Comparison of ENCODE assay signal across 14 cellular contexts in genomic region chr12:87280893-87281292, GRCh38.
DNase-seq lines count a peak whose midpoint lies in the region; ATAC-seq, FAIRE-seq and TF ChIP-seq lines count a peak whose summit lies in the region.
"Had no signal": no experiment of that assay in that cellular context is flagged by ENCODE, and none has a peak within 500 bp of the region (broad histone marks: within the 10 kb centered on the region; RNA-seq: fewer than 3 reads in every experiment).

No MANE protein-coding gene starts in this region.

- no peak overlapping the region for H4K12ac ChIP-seq in trophoblast cell (ENCODE audit: low read depth, low read length)

- no peak for TF ChIP-seq POLR2A in H54 (IDR thresholded peaks at IDR 0.05; ENCODE audit: low read depth, low read length)

- H2AFZ ChIP-seq in trophoblast cell (ENCODE audit: insufficient read depth, low read length, poor library complexity) = no peak overlapping the region

- WGBS in trophoblast cell (ENCODE audit: extremely low coverage, insufficient coverage, insufficient read length) = no CpG with 5 or more reads among the region's 1 CpG

- H3K27ac ChIP-seq in trophoblast cell (ENCODE audit: low read depth, low read length) = no peak overlapping the region
- H3K27ac ChIP-seq in CD4-positive, alpha-beta T cell (ENCODE audit: low read depth, low read length) = no peak overlapping the region
- H3K27ac ChIP-seq: adrenal gland had no signal

- no peaks in the 10 kb centered on the region for H3K4me1 ChIP-seq in trophoblast cell (ENCODE audit: control insufficient read depth in 1 of 2, insufficient read depth in 2 of 2, low read length in 2 of 2)
- H3K4me1 ChIP-seq: adrenal gland had no signal

- no peaks in the 10 kb centered on the region for H3K79me2 ChIP-seq in trophoblast cell (ENCODE audit: control insufficient read depth, insufficient read depth, low read length, poor library complexity)

- H3K4ac ChIP-seq in trophoblast cell (ENCODE audit: low read depth, low read length) = no peak overlapping the region

- no peak overlapping the region for H4K91ac ChIP-seq in trophoblast cell (ENCODE audit: low read depth, low read length)

- H3K36me3 ChIP-seq in trophoblast cell (ENCODE audit: control insufficient read depth in 1 of 2, insufficient read depth in 2 of 2, low read length in 2 of 2) = no peaks in the 10 kb centered on the region
- H3K36me3 ChIP-seq: adrenal gland had no signal

- H4K8ac ChIP-seq in trophoblast cell (ENCODE audit: low read depth, low read length) = no peak overlapping the region

- no peak overlapping the region for H2AK5ac ChIP-seq in trophoblast cell (ENCODE audit: low read length)

- H3K27me3 Mint-ChIP-seq in CD4-positive, alpha-beta T cell = no peaks in the 10 kb centered on the region
- H3K27me3 Mint-ChIP-seq: CD4-positive, alpha-beta memory T cell; stimulated activated naive CD8-positive, alpha-beta T cell treated with anti-CD3 and anti-CD28 coated beads, Interleukin-15, Interleukin-2, amounts not matched to agents 100 ng/mL and 50 ng/mL, for 24 hours had no signal

- no peak overlapping the region for H3K4me3 ChIP-seq in trophoblast cell (ENCODE audit: low read depth, low read length)
- H3K4me3 ChIP-seq: adrenal gland had no signal

- H3K4me1 Mint-ChIP-seq in CD4-positive, alpha-beta T cell (ENCODE audit: low read depth) = no peaks in the 10 kb centered on the region

- DNase-seq in H54 (ENCODE audit: insufficient read length, low spot score) (no peak), trophoblast cell (peak; percentile 11 to 70), NCI-H2196 treated with DMSO at 0.1 percent for 48 hours (lab: John Stamatoyannopoulos, UW; ENCODE audit: unreplicated experiment) (no peak), cerebellar nuclear complex (lab: John Stamatoyannopoulos, UW) (no peak)
- DNase-seq in CD4-positive, alpha-beta T cell = no peak
- DNase-seq: adrenal gland; CD4-positive, alpha-beta memory T cell; dermis blood vessel endothelial cell; NCI-H446 treated with DMSO at 0.1 percent for 48 hours; stimulated activated CD4-positive, alpha-beta T cell treated with anti-CD3 and anti-CD28 coated beads, Interleukin-4, amount 100 ng/mL, for 1 hour; T1000 had no signal

- no peaks in the 10 kb centered on the region for H3K36me3 Mint-ChIP-seq in CD4-positive, alpha-beta T cell (ENCODE audit: low read depth)
- H3K36me3 Mint-ChIP-seq: CD4-positive, alpha-beta memory T cell had no signal

- no peak overlapping the region for H3K4me2 ChIP-seq in trophoblast cell (ENCODE audit: low read length)

- H3K27ac Mint-ChIP-seq in CD4-positive, alpha-beta T cell = no peak overlapping the region
- H3K27ac Mint-ChIP-seq: CD4-positive, alpha-beta memory T cell; stimulated activated naive CD8-positive, alpha-beta T cell treated with anti-CD3 and anti-CD28 coated beads, Interleukin-15, Interleukin-2, amounts not matched to agents 100 ng/mL and 50 ng/mL, for 24 hours had no signal

- ATAC-seq in GM18909 (IDR thresholded peaks at IDR 0.05; ENCODE audit: poor library complexity, unreplicated experiment) = peak; percentile 56
- ATAC-seq in HG03175 (IDR thresholded peaks at IDR 0.05; ENCODE audit: unreplicated experiment) = peak; percentile 62
- ATAC-seq in CD4-positive, alpha-beta T cell (ENCODE audit: poor library complexity) = no peak

- no peak overlapping the region for H3K9ac ChIP-seq in trophoblast cell (ENCODE audit: low read length)

- no peak overlapping the region for H3K18ac ChIP-seq in trophoblast cell (ENCODE audit: low read length)

- H3K4me3 Mint-ChIP-seq in CD4-positive, alpha-beta T cell = no peak overlapping the region
- H3K4me3 Mint-ChIP-seq: stimulated activated naive CD8-positive, alpha-beta T cell treated with anti-CD3 and anti-CD28 coated beads, Interleukin-15, Interleukin-2, amounts not matched to agents 100 ng/mL and 50 ng/mL, for 24 hours had no signal

- FAIRE-seq in H54 (lab: Jason Lieb, UNC) = peak; percentile 45

- H3K79me1 ChIP-seq in trophoblast cell (ENCODE audit: low read length) = no peaks in the 10 kb centered on the region

- H3K9me3 ChIP-seq in trophoblast cell (ENCODE audit: insufficient read depth, low read depth, low read length) = no peaks in the 10 kb centered on the region
- H3K9me3 ChIP-seq in CD4-positive, alpha-beta T cell (ENCODE audit: control insufficient read depth, low read length) = no peaks in the 10 kb centered on the region
- H3K9me3 ChIP-seq: adrenal gland had no signal

- H2BK5ac ChIP-seq in trophoblast cell (ENCODE audit: low read depth, low read length, poor library complexity) = no peak overlapping the region

- TF ChIP-seq CTCF in CD4-positive, alpha-beta T cell (IDR thresholded peaks at IDR 0.05) = no peak

- POLR2A ChIA-PET in CD4-positive, alpha-beta T cell (lab: Charles Lee) = no interaction called here

- no peak overlapping the region for H3K23ac ChIP-seq in trophoblast cell (ENCODE audit: low read length)

- no peak overlapping the region for H3K14ac ChIP-seq in trophoblast cell (ENCODE audit: low read length)

- intact Hi-C loops in CD4-positive, alpha-beta T cell (cut with DNase I, micrococcal nuclease) = no loop called here

- H3K9me3 Mint-ChIP-seq in CD4-positive, alpha-beta T cell = peaks cover 2% of the 10 kb centered on the region
- H3K9me3 Mint-ChIP-seq: stimulated activated naive CD8-positive, alpha-beta T cell treated with anti-CD3 and anti-CD28 coated beads, Interleukin-15, Interleukin-2, amounts not matched to agents 100 ng/mL and 50 ng/mL, for 24 hours had no signal

- CTCF ChIA-PET in CD4-positive, alpha-beta T cell (lab: Charles Lee) = no interaction called here

- no peak overlapping the region for H2BK120ac ChIP-seq in trophoblast cell (ENCODE audit: insufficient read depth, low read length, poor library complexity)

- H2BK12ac ChIP-seq in trophoblast cell (ENCODE audit: low read length) = no peak overlapping the region

- H3K27me3 ChIP-seq in trophoblast cell (ENCODE audit: insufficient read depth, low read length) = no peaks in the 10 kb centered on the region
- H3K27me3 ChIP-seq in CD4-positive, alpha-beta T cell (ENCODE audit: control insufficient read depth, insufficient read depth, low read length) = no peaks in the 10 kb centered on the region
- H3K27me3 ChIP-seq: adrenal gland had no signal

Comparison
In these comparisons a context has a peak if more than half of its experiments do, and no peak if none do; other contexts are left out.
1. DNase-seq: peak in trophoblast cell (2 of 2); none in H54 (single experiment), NCI-H2196 treated with DMSO at 0.1 percent for 48 hours (single experiment), cerebellar nuclear complex (0 of 2) and CD4-positive, alpha-beta T cell (0 of 10).